In genomic region chr11:108497317-108498045, GRCh38 we compare ENCODE assay signal across 8 cellular contexts. TPM values are rescaled to one million over a fixed set of nuclear protein-coding genes. Genes with fewer than 3 reads are reported as not detected.
DNase-seq lines count a peak whose midpoint lies in the region; ATAC-seq lines count a peak whose summit lies in the region.

No MANE protein-coding gene starts in this region.

- peaks cover 13 to 20% of the 10 kb centered on the region in 2 donors for H3K4me1 Mint-ChIP-seq in natural killer cell treated with Interleukin-12 subunit alpha and Interleukin-12 subunit beta and Interleukin-15 and Interleukin-18, amount 100 ng/mL, for 72 hours (ENCODE audit: low read depth in 2 of 2)

- H3K9ac ChIP-seq in Karpas-422 (ENCODE audit: low read length), result peak overlapping the region; percentile 78

- no peaks in the 10 kb centered on the region for H3K36me3 ChIP-seq in Karpas-422 (ENCODE audit: insufficient read depth, low read length)

- H3K4me2 ChIP-seq in Karpas-422 (ENCODE audit: low read depth, low read length, poor library complexity, severe bottlenecking), result peak overlapping the region; percentile 82

- H3K9me3 ChIP-seq in Karpas-422 (ENCODE audit: low read length), result no peaks in the 10 kb centered on the region

- H2AFZ ChIP-seq in Karpas-422 (ENCODE audit: low read length), result peak overlapping the region; percentile 93

- DNase-seq in DMS53 (lab: John Stamatoyannopoulos, UW), result peak; percentile 97
- peak; percentile 93 for DNase-seq in Karpas-422
- DNase-seq in SHP77 (lab: John Stamatoyannopoulos, UW), result peak; percentile 67 to 84
- peak; percentile 89 for DNase-seq in activated effector memory CD4-positive, alpha-beta T cell treated with anti-CD3 and anti-CD28 coated beads, Interleukin-2, amount 50 U/mL, for 16 hours
- peak; percentile 98 for DNase-seq in fibroblast of the conjunctiva (ENCODE audit: low read depth)
- DNase-seq in natural killer cell treated with Interleukin-12 subunit alpha and Interleukin-12 subunit beta and Interleukin-15 and Interleukin-18, amount 100 ng/mL, for 72 hours (ENCODE audit: low spot score), result peak; percentile 79
- DNase-seq in stimulated activated naive CD4-positive, alpha-beta T cell treated with Interleukin-2 at 50 U/mL for 16 hours (lab: John Stamatoyannopoulos, UW), result peak; percentile 68

- peak overlapping the region; percentile 98 to 99 for H3K27ac Mint-ChIP-seq in natural killer cell treated with Interleukin-12 subunit alpha and Interleukin-12 subunit beta and Interleukin-15 and Interleukin-18, amount 100 ng/mL, for 72 hours

- no peaks in the 10 kb centered on the region for H3K27me3 Mint-ChIP-seq in natural killer cell treated with Interleukin-12 subunit alpha and Interleukin-12 subunit beta and Interleukin-15 and Interleukin-18, amount 100 ng/mL, for 72 hours

- ATAC-seq in GM21723 (IDR thresholded peaks at IDR 0.05; ENCODE audit: unreplicated experiment), result peak; percentile 65
- ATAC-seq in natural killer cell treated with Interleukin-12 subunit alpha and Interleukin-12 subunit beta and Interleukin-15 and Interleukin-18, amount 100 ng/mL, for 72 hours, result peak; percentile 91 to 92

- H3K4me3 ChIP-seq in Karpas-422 (ENCODE audit: low read length), result peak overlapping the region; percentile 73

- H3K27ac ChIP-seq in Karpas-422 (ENCODE audit: low read length), result peak overlapping the region; percentile 69

- no peaks in the 10 kb centered on the region for H3K27me3 ChIP-seq in Karpas-422 (ENCODE audit: low read length)

- no peaks in the 10 kb centered on the region for H4K20me1 ChIP-seq in Karpas-422 (ENCODE audit: insufficient read depth, low read depth, low read length)

- no peaks in the 10 kb centered on the region for H3K9me3 Mint-ChIP-seq in natural killer cell treated with Interleukin-12 subunit alpha and Interleukin-12 subunit beta and Interleukin-15 and Interleukin-18, amount 100 ng/mL, for 72 hours

- peaks cover 17% of the 10 kb centered on the region for H3K4me1 ChIP-seq in Karpas-422 (ENCODE audit: low read length)

- H3K79me2 ChIP-seq in Karpas-422 (ENCODE audit: low read length), result peaks cover 53% of the 10 kb centered on the region

- peak overlapping the region; percentile 98 for H3K4me3 Mint-ChIP-seq in natural killer cell treated with Interleukin-12 subunit alpha and Interleukin-12 subunit beta and Interleukin-15 and Interleukin-18, amount 100 ng/mL, for 72 hours

- H3K9me2 ChIP-seq in Karpas-422 (replicated peaks; ENCODE audit: insufficient read depth, low read length), result no peaks in the 10 kb centered on the region

- H3K36me3 Mint-ChIP-seq in natural killer cell treated with Interleukin-12 subunit alpha and Interleukin-12 subunit beta and Interleukin-15 and Interleukin-18, amount 100 ng/mL, for 72 hours, result no peaks in the 10 kb centered on the region

RNA-seq across cellular contexts. Expression of gene POGLUT3, which starts 0.7 kb away (rescaled TPM):
- 17.2 and 33.4 TPM in 2 replicates for total RNA-seq in Karpas-422 (2014; rRNA removed; shearing (Covaris generic); ENCODE audit: low replicate concordance)
- 10 to 100 TPM; 14.7 to 15.6 TPM for total RNA-seq in natural killer cell treated with Interleukin-12 subunit alpha and Interleukin-12 subunit beta and Interleukin-15 and Interleukin-18, amount 100 ng/mL, for 72 hours

RNA-seq across cellular contexts. Expression of gene C11orf65, which starts 30.2 kb away (rescaled TPM):
- 2.3 and 7.2 TPM in 2 replicates for total RNA-seq in Karpas-422 (2014; rRNA removed; shearing (Covaris generic); ENCODE audit: low replicate concordance)
- under 1 TPM; 0.31 TPM for total RNA-seq in natural killer cell treated with Interleukin-12 subunit alpha and Interleukin-12 subunit beta and Interleukin-15 and Interleukin-18, amount 100 ng/mL, for 72 hours

Comparison
In these comparisons a context has a peak if more than half of its experiments do, and no peak if none do; other contexts are left out.
1. Peak in every context shown above with its lines: DNase-seq, ATAC-seq, H3K4me3 ChIP-seq and H3K27ac ChIP-seq.